Comparison of ENCODE assay signal across 16 cellular contexts in the genomic region with DNA sequence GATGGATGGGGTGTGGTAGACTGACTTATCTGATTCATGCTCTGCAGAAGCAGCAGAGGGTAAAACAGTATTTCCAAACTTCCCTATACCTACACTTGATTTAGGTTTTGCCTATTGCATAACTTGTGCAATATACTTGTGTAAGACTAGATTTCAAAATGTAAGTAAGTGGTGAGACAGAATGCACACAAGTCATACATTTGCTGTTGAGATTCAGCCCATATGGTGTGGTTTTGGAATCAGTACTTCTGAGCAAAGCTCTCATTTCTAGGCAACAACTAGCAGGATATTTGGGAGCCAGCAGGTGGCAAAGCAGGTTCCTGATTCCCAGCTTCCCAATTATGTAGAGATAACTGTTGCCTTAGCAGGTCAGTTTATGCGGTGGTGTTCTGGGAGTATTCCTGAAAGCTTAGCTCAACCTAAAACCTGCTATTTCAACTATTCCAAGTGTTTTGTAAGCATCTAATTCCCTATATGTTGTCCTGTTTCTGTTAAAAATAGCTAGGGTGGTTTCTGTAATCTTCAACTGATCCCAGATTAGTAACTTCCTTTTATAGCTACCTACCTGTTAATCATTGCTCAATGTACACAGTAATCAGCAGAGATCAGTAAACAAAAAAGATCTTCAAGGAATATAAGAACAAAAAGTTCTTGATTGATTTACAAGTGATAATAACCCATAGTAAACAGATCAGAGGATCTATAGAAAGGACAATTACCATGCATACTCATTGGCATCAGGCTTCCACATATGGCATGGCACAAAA. TPM values are rescaled to one million over a fixed set of nuclear protein-coding genes. Genes with fewer than 3 reads are reported as not detected.
DNase-seq lines count a peak whose midpoint lies in the region; ATAC-seq and TF ChIP-seq lines count a peak whose summit lies in the region.
"Had no signal": no experiment of that assay in that cellular context is flagged by ENCODE, and none has a peak within 500 bp of the region (broad histone marks: within the 10 kb centered on the region; RNA-seq: fewer than 3 reads in every experiment).

No MANE protein-coding gene starts in this region.

- no peak overlapping the region for H3K4me3 ChIP-seq in HL-60 (replicated peaks; ENCODE audit: insufficient read depth, low read length)
- no peak overlapping the region for H3K4me3 ChIP-seq in epithelial cell of proximal tubule (ENCODE audit: low read depth, low read length)
- H3K4me3 ChIP-seq: vagina had no signal

- no peak overlapping the region for H3K27ac Mint-ChIP-seq in progenitor cell of endocrine pancreas
- H3K27ac Mint-ChIP-seq: activated CD8-positive, alpha-beta T cell treated with anti-CD3 and anti-CD28 coated beads, Interleukin-2, amount 10 ng/mL, durations not matched to agents 7 days and 5 days; activated naive CD8-positive, alpha-beta T cell treated with anti-CD3 and anti-CD28 coated beads, Interleukin-2, amount 10 ng/mL, durations not matched to agents 7 days and 5 days; dendritic cell treated with granulocyte-macrophage colony-stimulating factor and Interleukin-4, amounts not matched to agents 40 ng/mL and 50 ng/mL, for 4 days; memory B cell had no signal

- no peak for ATAC-seq in GM19395 (IDR thresholded peaks at IDR 0.05; ENCODE audit: unreplicated experiment)
- ATAC-seq: activated CD8-positive, alpha-beta T cell treated with anti-CD3 and anti-CD28 coated beads, Interleukin-2, amount 10 ng/mL, durations not matched to agents 7 days and 5 days had no signal

- peaks cover 3% of the 10 kb centered on the region for H3K27me3 ChIP-seq in HL-60 (ENCODE audit: insufficient read depth, poor library complexity, severe bottlenecking)
- H3K27me3 ChIP-seq: vagina had no signal

- H3K4me3 Mint-ChIP-seq in progenitor cell of endocrine pancreas (ENCODE audit: low read depth) = no peak overlapping the region
- H3K4me3 Mint-ChIP-seq: activated CD8-positive, alpha-beta T cell treated with anti-CD3 and anti-CD28 coated beads, Interleukin-2, amount 10 ng/mL, durations not matched to agents 7 days and 5 days; activated naive CD8-positive, alpha-beta T cell treated with anti-CD3 and anti-CD28 coated beads, Interleukin-2, amount 10 ng/mL, durations not matched to agents 7 days and 5 days; dendritic cell treated with granulocyte-macrophage colony-stimulating factor and Interleukin-4, amounts not matched to agents 40 ng/mL and 50 ng/mL, for 4 days; memory B cell had no signal

- peaks cover 10% of the 10 kb centered on the region for H3K4me1 Mint-ChIP-seq in progenitor cell of endocrine pancreas (ENCODE audit: low read depth)
- H3K4me1 Mint-ChIP-seq: memory B cell had no signal

- H3K27ac ChIP-seq in HL-60 (replicated peaks) = no peak overlapping the region; the same call in 1 of the 2 replicates
- H3K27ac ChIP-seq: vagina had no signal

- TF ChIP-seq CTCF in HL-60 (IDR thresholded peaks at IDR 0.05; ENCODE audit: insufficient read depth, low read length) = peak; percentile 2
- TF ChIP-seq CTCF in epithelial cell of proximal tubule (conservative IDR thresholded peaks at IDR 0.05; ENCODE audit: low read depth, low read length) = peak; percentile 43
- TF ChIP-seq CTCF in progenitor cell of endocrine pancreas (IDR thresholded peaks at IDR 0.05; ENCODE audit: unreplicated experiment) = peak; percentile 21

- no peaks in the 10 kb centered on the region for H3K36me3 Mint-ChIP-seq in progenitor cell of endocrine pancreas (ENCODE audit: insufficient read depth)
- H3K36me3 Mint-ChIP-seq: activated naive CD8-positive, alpha-beta T cell treated with anti-CD3 and anti-CD28 coated beads, Interleukin-2, amount 10 ng/mL, durations not matched to agents 7 days and 5 days; memory B cell had no signal

- DNase-seq in HL-60 (ENCODE audit: low read depth in 1 of 2, low spot score in 1 of 2) (peak; percentile 76 to 87), NCI-H524 (lab: John Stamatoyannopoulos, UW) (peak; percentile 51 to 87), epithelial cell of proximal tubule (ENCODE audit: low read depth) (no peak), progenitor cell of endocrine pancreas (ENCODE audit: low spot score, unreplicated experiment) (no peak), NCI-H2196 (lab: John Stamatoyannopoulos, UW; ENCODE audit: unreplicated experiment) (no peak)
- no peak for DNase-seq in activated CD4-positive, alpha-beta T cell treated with anti-CD3 and anti-CD28 coated beads, Interleukin-2, amount 50 U/mL, for 48 hours
- DNase-seq: activated CD8-positive, alpha-beta T cell treated with anti-CD3 and anti-CD28 coated beads, Interleukin-2, amount 10 ng/mL, durations not matched to agents 7 days and 5 days; activated naive CD8-positive, alpha-beta T cell treated with anti-CD3 and anti-CD28 coated beads, Interleukin-2, amount 10 ng/mL, durations not matched to agents 7 days and 5 days; NCI-H2081 treated with DMSO at 0.1 percent for 48 hours; SK-N-SH had no signal

- peaks cover under 1% of the 10 kb centered on the region for H3K9me3 Mint-ChIP-seq in progenitor cell of endocrine pancreas (ENCODE audit: low read depth)
- H3K9me3 Mint-ChIP-seq: activated naive CD8-positive, alpha-beta T cell treated with anti-CD3 and anti-CD28 coated beads, Interleukin-2, amount 10 ng/mL, durations not matched to agents 7 days and 5 days; dendritic cell treated with granulocyte-macrophage colony-stimulating factor and Interleukin-4, amounts not matched to agents 40 ng/mL and 50 ng/mL, for 4 days had no signal

- H3K27me3 Mint-ChIP-seq in progenitor cell of endocrine pancreas = peaks cover 10% of the 10 kb centered on the region

RNA-seq across cellular contexts. Expression of gene FABP7, which starts 8.5 kb away (rescaled TPM):
- total RNA-seq in epithelial cell of proximal tubule (not detected in 2 replicates), progenitor cell of endocrine pancreas (6.8 and 7.2 TPM in 2 replicates)
- total RNA-seq: activated CD8-positive, alpha-beta T cell treated with anti-CD3 and anti-CD28 coated beads, Interleukin-2, amount 10 ng/mL, durations not matched to agents 7 days and 5 days; activated naive CD8-positive, alpha-beta T cell treated with anti-CD3 and anti-CD28 coated beads, Interleukin-2, amount 10 ng/mL, durations not matched to agents 7 days and 5 days; glomerular endothelial cell; skeletal muscle tissue; vagina had no signal

RNA-seq across cellular contexts. Expression of gene SMPDL3A, which starts 18.0 kb away (rescaled TPM):
- total RNA-seq in epithelial cell of proximal tubule (3.5 TPM in 2 replicates), progenitor cell of endocrine pancreas (8.6 and 11.0 TPM in 2 replicates)
- total RNA-seq: activated CD8-positive, alpha-beta T cell treated with anti-CD3 and anti-CD28 coated beads, Interleukin-2, amount 10 ng/mL, durations not matched to agents 7 days and 5 days had no signal

Comparison
In these comparisons a context has a peak if more than half of its experiments do, and no peak if none do; other contexts are left out.
1. DNase-seq: peak in HL-60 (2 of 2) and NCI-H524 (2 of 2); none in epithelial cell of proximal tubule (single experiment), progenitor cell of endocrine pancreas (single experiment), NCI-H2196 (single experiment) and activated CD4-positive, alpha-beta T cell treated with anti-CD3 and anti-CD28 coated beads, Interleukin-2, amount 50 U/mL, for 48 hours (0 of 2).
2. Peak in every context shown above with its lines, with median percentiles within 50 percentile points of each other: CTCF ChIP-seq.